Comparison of ENCODE assay signal across 1 cellular context in the genomic region with DNA sequence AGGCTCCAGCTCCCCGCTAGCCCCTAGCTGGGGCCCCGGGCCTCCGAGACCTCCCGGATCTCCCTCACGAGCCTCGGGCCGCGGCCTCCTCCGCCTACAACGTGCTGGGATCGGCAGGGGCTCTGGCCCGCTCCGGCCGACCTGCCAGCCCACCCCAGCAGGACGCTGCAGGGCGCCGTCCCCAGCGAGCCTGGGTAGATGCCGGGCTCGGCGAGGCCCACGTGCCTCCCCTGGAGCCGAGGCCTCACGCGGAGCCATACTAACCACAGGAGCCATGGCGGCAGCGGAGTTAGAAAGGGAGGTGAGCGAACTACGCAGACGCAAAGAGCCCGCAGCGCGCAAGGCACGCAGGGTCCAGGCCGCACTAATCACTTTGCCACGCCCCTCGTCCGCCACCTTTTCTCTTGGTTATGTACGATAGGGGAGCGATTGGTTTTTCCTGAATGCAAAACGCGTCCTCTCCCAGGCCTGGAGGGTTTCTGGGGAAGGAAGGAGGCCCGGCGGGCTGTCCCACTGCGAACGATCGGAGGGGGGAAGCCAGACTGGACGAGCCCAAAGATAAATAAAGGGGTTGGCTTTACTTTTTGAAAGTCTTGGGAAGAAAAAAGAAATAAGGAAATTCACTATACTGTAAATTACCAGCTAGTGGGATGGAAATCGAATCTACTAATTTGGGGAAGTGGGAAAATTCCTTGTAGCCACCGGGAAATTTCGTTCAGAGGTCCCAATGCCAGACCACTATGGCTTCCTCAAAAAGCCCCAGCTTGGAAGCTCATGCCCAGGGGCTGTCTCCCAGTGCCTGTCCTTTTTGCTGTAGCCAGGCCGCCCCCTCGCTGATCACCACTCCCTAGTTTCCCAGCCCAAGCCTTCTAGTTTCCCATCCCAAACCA.
TF ChIP-seq lines count a peak whose summit lies in the region.

A gene (minus strand): TSS at position 298 of the 890 bp plus-strand sequence. CDS start 22 bp downstream, at position 276.

TF ChIP-seq in K562, 482 proteins besides CTCF, POLR2A, EP300 and RAD21 (continued from another document):
- TF ChIP-seq, protein P1, sequence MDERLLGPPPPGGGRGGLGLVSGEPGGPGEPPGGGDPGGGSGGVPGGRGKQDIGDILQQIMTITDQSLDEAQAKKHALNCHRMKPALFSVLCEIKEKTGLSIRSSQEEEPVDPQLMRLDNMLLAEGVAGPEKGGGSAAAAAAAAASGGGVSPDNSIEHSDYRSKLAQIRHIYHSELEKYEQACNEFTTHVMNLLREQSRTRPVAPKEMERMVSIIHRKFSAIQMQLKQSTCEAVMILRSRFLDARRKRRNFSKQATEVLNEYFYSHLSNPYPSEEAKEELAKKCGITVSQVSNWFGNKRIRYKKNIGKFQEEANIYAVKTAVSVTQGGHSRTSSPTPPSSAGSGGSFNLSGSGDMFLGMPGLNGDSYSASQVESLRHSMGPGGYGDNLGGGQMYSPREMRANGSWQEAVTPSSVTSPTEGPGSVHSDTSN (CRISPR knock-in tag; IDR thresholded peaks at IDR 0.05; ENCODE audit: low read depth), result no peak
- TF ChIP-seq, protein P1 (tag; conservative IDR thresholded peaks at IDR 0.05; ENCODE audit: low read depth), result no peak
- TF ChIP-seq ZFP30 (CRISPR knock-in tag; IDR thresholded peaks at IDR 0.05; ENCODE audit: borderline replicate concordance) (no peak), ZEB2 (IDR thresholded peaks at IDR 0.05) (no peak), ZNF124 (CRISPR knock-in tag; IDR thresholded peaks at IDR 0.05) (no peak), ZNF586 (CRISPR knock-in tag; conservative IDR thresholded peaks at IDR 0.05) (no peak), E2F3 (CRISPR knock-in tag; IDR thresholded peaks at IDR 0.05) (0 out of 2 replicates have a peak, but pooled peaks have one; percentile 61), FOXK1 (CRISPR knock-in tag; IDR thresholded peaks at IDR 0.05; ENCODE audit: borderline replicate concordance) (no peak; the same call in 1 of the 2 replicates), SOX6 (IDR thresholded peaks at IDR 0.05) (peak; percentile 51; the same call in 1 of the 2 replicates), HDAC1 (IDR thresholded peaks at IDR 0.05) (peak in 1 of 2 experiments; percentile 98; a peak in 2 of 4 replicates), ZNF121 (CRISPR knock-in tag; conservative IDR thresholded peaks at IDR 0.05) (no peak), BRCA1 (IDR thresholded peaks at IDR 0.05) (no peak), BRCA1 (CRISPR knock-in tag; IDR thresholded peaks at IDR 0.05) (no peak), TCF7L2 (IDR thresholded peaks at IDR 0.05; ENCODE audit: low read depth, low read length) (peak; percentile 98), ZBTB8A (IDR thresholded peaks at IDR 0.05; ENCODE audit: partially characterized antibody) (no peak), NFIC (IDR thresholded peaks at IDR 0.05) (peak; percentile 58), DNMT1 (IDR thresholded peaks at IDR 0.05) (no peak), MBD2 (IDR thresholded peaks at IDR 0.05; ENCODE audit: borderline replicate concordance, low read depth) (peak; percentile 96)
- TF ChIP-seq, protein P2, sequence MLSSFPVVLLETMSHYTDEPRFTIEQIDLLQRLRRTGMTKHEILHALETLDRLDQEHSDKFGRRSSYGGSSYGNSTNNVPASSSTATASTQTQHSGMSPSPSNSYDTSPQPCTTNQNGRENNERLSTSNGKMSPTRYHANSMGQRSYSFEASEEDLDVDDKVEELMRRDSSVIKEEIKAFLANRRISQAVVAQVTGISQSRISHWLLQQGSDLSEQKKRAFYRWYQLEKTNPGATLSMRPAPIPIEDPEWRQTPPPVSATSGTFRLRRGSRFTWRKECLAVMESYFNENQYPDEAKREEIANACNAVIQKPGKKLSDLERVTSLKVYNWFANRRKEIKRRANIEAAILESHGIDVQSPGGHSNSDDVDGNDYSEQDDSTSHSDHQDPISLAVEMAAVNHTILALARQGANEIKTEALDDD (IDR thresholded peaks at IDR 0.05), result peak; percentile 3; the same call in 1 of the 2 replicates
- TF ChIP-seq, protein P3, sequence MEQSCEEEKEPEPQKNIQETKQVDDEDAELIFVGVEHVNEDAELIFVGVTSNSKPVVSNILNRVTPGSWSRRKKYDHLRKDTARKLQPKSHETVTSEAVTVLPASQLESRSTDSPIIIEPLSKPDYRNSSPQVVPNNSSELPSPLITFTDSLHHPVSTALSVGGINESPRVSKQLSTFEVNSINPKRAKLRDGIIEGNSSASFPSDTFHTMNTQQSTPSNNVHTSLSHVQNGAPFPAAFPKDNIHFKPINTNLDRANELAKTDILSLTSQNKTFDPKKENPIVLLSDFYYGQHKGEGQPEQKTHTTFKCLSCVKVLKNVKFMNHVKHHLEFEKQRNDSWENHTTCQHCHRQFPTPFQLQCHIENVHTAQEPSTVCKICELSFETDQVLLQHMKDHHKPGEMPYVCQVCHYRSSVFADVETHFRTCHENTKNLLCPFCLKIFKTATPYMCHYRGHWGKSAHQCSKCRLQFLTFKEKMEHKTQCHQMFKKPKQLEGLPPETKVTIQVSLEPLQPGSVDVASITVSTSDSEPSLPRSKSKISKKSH (CRISPR knock-in tag; IDR thresholded peaks at IDR 0.05), result no peak
- TF ChIP-seq, protein P4, sequence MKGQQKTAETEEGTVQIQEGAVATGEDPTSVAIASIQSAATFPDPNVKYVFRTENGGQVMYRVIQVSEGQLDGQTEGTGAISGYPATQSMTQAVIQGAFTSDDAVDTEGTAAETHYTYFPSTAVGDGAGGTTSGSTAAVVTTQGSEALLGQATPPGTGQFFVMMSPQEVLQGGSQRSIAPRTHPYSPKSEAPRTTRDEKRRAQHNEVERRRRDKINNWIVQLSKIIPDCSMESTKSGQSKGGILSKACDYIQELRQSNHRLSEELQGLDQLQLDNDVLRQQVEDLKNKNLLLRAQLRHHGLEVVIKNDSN (CRISPR knock-in tag; IDR thresholded peaks at IDR 0.05), result peak; percentile 86
- TF ChIP-seq, protein P5, sequence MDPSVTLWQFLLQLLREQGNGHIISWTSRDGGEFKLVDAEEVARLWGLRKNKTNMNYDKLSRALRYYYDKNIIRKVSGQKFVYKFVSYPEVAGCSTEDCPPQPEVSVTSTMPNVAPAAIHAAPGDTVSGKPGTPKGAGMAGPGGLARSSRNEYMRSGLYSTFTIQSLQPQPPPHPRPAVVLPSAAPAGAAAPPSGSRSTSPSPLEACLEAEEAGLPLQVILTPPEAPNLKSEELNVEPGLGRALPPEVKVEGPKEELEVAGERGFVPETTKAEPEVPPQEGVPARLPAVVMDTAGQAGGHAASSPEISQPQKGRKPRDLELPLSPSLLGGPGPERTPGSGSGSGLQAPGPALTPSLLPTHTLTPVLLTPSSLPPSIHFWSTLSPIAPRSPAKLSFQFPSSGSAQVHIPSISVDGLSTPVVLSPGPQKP (CRISPR knock-in tag; IDR thresholded peaks at IDR 0.05), result no peak
- TF ChIP-seq, protein P6, sequence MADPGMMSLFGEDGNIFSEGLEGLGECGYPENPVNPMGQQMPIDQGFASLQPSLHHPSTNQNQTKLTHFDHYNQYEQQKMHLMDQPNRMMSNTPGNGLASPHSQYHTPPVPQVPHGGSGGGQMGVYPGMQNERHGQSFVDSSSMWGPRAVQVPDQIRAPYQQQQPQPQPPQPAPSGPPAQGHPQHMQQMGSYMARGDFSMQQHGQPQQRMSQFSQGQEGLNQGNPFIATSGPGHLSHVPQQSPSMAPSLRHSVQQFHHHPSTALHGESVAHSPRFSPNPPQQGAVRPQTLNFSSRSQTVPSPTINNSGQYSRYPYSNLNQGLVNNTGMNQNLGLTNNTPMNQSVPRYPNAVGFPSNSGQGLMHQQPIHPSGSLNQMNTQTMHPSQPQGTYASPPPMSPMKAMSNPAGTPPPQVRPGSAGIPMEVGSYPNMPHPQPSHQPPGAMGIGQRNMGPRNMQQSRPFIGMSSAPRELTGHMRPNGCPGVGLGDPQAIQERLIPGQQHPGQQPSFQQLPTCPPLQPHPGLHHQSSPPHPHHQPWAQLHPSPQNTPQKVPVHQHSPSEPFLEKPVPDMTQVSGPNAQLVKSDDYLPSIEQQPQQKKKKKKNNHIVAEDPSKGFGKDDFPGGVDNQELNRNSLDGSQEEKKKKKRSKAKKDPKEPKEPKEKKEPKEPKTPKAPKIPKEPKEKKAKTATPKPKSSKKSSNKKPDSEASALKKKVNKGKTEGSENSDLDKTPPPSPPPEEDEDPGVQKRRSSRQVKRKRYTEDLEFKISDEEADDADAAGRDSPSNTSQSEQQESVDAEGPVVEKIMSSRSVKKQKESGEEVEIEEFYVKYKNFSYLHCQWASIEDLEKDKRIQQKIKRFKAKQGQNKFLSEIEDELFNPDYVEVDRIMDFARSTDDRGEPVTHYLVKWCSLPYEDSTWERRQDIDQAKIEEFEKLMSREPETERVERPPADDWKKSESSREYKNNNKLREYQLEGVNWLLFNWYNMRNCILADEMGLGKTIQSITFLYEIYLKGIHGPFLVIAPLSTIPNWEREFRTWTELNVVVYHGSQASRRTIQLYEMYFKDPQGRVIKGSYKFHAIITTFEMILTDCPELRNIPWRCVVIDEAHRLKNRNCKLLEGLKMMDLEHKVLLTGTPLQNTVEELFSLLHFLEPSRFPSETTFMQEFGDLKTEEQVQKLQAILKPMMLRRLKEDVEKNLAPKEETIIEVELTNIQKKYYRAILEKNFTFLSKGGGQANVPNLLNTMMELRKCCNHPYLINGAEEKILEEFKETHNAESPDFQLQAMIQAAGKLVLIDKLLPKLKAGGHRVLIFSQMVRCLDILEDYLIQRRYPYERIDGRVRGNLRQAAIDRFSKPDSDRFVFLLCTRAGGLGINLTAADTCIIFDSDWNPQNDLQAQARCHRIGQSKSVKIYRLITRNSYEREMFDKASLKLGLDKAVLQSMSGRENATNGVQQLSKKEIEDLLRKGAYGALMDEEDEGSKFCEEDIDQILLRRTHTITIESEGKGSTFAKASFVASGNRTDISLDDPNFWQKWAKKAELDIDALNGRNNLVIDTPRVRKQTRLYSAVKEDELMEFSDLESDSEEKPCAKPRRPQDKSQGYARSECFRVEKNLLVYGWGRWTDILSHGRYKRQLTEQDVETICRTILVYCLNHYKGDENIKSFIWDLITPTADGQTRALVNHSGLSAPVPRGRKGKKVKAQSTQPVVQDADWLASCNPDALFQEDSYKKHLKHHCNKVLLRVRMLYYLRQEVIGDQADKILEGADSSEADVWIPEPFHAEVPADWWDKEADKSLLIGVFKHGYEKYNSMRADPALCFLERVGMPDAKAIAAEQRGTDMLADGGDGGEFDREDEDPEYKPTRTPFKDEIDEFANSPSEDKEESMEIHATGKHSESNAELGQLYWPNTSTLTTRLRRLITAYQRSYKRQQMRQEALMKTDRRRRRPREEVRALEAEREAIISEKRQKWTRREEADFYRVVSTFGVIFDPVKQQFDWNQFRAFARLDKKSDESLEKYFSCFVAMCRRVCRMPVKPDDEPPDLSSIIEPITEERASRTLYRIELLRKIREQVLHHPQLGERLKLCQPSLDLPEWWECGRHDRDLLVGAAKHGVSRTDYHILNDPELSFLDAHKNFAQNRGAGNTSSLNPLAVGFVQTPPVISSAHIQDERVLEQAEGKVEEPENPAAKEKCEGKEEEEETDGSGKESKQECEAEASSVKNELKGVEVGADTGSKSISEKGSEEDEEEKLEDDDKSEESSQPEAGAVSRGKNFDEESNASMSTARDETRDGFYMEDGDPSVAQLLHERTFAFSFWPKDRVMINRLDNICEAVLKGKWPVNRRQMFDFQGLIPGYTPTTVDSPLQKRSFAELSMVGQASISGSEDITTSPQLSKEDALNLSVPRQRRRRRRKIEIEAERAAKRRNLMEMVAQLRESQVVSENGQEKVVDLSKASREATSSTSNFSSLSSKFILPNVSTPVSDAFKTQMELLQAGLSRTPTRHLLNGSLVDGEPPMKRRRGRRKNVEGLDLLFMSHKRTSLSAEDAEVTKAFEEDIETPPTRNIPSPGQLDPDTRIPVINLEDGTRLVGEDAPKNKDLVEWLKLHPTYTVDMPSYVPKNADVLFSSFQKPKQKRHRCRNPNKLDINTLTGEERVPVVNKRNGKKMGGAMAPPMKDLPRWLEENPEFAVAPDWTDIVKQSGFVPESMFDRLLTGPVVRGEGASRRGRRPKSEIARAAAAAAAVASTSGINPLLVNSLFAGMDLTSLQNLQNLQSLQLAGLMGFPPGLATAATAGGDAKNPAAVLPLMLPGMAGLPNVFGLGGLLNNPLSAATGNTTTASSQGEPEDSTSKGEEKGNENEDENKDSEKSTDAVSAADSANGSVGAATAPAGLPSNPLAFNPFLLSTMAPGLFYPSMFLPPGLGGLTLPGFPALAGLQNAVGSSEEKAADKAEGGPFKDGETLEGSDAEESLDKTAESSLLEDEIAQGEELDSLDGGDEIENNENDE (IDR thresholded peaks at IDR 0.05; ENCODE audit: low read depth, low read length), result no peak
